In the genomic region with DNA sequence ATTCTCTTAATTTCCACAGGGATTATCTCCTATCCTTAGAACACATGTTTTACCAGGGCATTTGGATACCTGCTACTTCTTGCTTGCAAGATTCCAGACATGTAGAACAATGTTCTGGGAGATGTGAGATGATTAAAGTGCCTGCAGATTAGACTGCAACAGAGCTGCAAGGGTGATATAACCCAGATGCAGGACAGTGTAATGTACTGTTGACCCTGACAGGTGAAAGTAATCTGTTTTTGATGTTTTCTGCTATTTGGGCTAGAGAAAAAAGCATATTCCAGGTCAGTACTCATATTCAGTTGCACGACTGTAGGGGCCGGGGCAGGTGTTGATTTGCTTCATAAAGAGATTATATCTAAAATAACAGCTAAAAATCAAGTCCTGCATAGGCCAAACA, we compare ENCODE assay signal across 31 cellular contexts.
"Had no signal": no experiment of that assay in that cellular context is flagged by ENCODE, and none has a peak within 500 bp of the region (broad histone marks: within the 10 kb centered on the region; RNA-seq: fewer than 3 reads in every experiment).

No MANE protein-coding gene starts in this region.

- H3K4me3 Mint-ChIP-seq: activated B cell treated with CpG ODN at 0.5 μM for 24 hours; activated CD8-positive, alpha-beta T cell treated with anti-CD3 and anti-CD28 coated beads for 36 hours; activated naive CD4-positive, alpha-beta T cell treated with anti-CD3 and anti-CD28 coated beads, Interleukin-2, amount 10 ng/mL, durations not matched to agents 7 days and 5 days; activated naive CD8-positive, alpha-beta T cell treated with anti-CD3 and anti-CD28 coated beads, Interleukin-2, amount 10 ng/mL, durations not matched to agents 7 days and 5 days; central memory CD8-positive, alpha-beta T cell; dendritic cell treated with granulocyte-macrophage colony-stimulating factor and Interleukin-4, amounts not matched to agents 40 ng/mL and 50 ng/mL, for 4 days; endodermal cell; T-helper 1 cell treated with Interleukin-12 subunit alpha and Interleukin-12 subunit beta and Interleukin-4 antibody, amounts not matched to agents 30 μg/mL and 1 μg/mL, for 36 hours; T-helper 2 cell treated with Interferon-gamma antibody and Interleukin-4, amounts not matched to agents 5 μg/mL and 100 μg/mL, for 36 hours had no signal

- H3K27ac ChIP-seq: brain microvascular endothelial cell, coronary artery, dorsolateral prefrontal cortex, WERI-Rb-1 had no signal

- ATAC-seq: activated CD4-positive, CD25-positive, alpha-beta regulatory T cell treated with anti-CD3 and anti-CD28 coated beads, Interleukin-2, amount 50 U/mL, for 24 hours; activated CD8-positive, alpha-beta T cell treated with anti-CD3 and anti-CD28 coated beads for 36 hours; activated naive CD4-positive, alpha-beta T cell treated with anti-CD3 and anti-CD28 coated beads, Interleukin-2, amount 50 U/mL, for 72 hours; esophagus mucosa had no signal

- H3K27ac Mint-ChIP-seq: activated B cell treated with CpG ODN at 0.5 μM for 24 hours; activated CD8-positive, alpha-beta T cell treated with anti-CD3 and anti-CD28 coated beads for 36 hours; activated naive CD4-positive, alpha-beta T cell treated with anti-CD3 and anti-CD28 coated beads, Interleukin-2, amount 10 ng/mL, durations not matched to agents 7 days and 5 days; activated naive CD4-positive, alpha-beta T cell treated with anti-CD3 and anti-CD28 coated beads, Interleukin-2, amount 50 U/mL, for 72 hours; activated naive CD8-positive, alpha-beta T cell treated with anti-CD3 and anti-CD28 coated beads, Interleukin-2, amount 10 ng/mL, durations not matched to agents 7 days and 5 days; dendritic cell treated with granulocyte-macrophage colony-stimulating factor and Interleukin-4, amounts not matched to agents 40 ng/mL and 50 ng/mL, for 4 days; endodermal cell; T-helper 1 cell treated with Interleukin-12 subunit alpha and Interleukin-12 subunit beta and Interleukin-4 antibody, amounts not matched to agents 30 μg/mL and 1 μg/mL, for 36 hours; T-helper 2 cell treated with Interferon-gamma antibody and Interleukin-4, amounts not matched to agents 5 μg/mL and 100 μg/mL, for 36 hours had no signal

- DNase-seq: activated B cell treated with CpG ODN at 0.5 μM for 24 hours; activated CD4-positive, alpha-beta T cell treated with anti-CD3 and anti-CD28 coated beads, Interleukin-2, amount 50 U/mL, for 1 hour; activated CD4-positive, alpha-beta T cell treated with anti-CD3 and anti-CD28 coated beads, Interleukin-2, amount 50 U/mL, for 48 hours; activated CD8-positive, alpha-beta memory T cell treated with anti-CD3 and anti-CD28 coated beads for 24 hours; activated CD8-positive, alpha-beta T cell treated with anti-CD3 and anti-CD28 coated beads for 36 hours; activated gamma-delta T cell; activated naive CD4-positive, alpha-beta T cell; activated naive CD4-positive, alpha-beta T cell treated with anti-CD3 and anti-CD28 coated beads, Interleukin-2, amount 10 ng/mL, durations not matched to agents 7 days and 5 days; activated naive CD8-positive, alpha-beta T cell treated with anti-CD3 and anti-CD28 coated beads, Interleukin-2, amount 10 ng/mL, durations not matched to agents 7 days and 5 days; activated T-cell treated with anti-CD3 and anti-CD28 coated beads, Interleukin-2, amount 50 U/mL, for 48 hours; amniotic stem cell; anterior cingulate cortex; brain microvascular endothelial cell; dorsolateral prefrontal cortex; effector memory CD4-positive, alpha-beta T cell; endodermal cell; foreskin fibroblast; head of caudate nucleus; T1000; WERI-Rb-1 had no signal

- H3K4me3 ChIP-seq: coronary artery, dorsolateral prefrontal cortex had no signal

- H3K9me3 Mint-ChIP-seq: activated CD8-positive, alpha-beta T cell treated with anti-CD3 and anti-CD28 coated beads for 36 hours; activated naive CD4-positive, alpha-beta T cell treated with anti-CD3 and anti-CD28 coated beads, Interleukin-2, amount 10 ng/mL, durations not matched to agents 7 days and 5 days; activated naive CD4-positive, alpha-beta T cell treated with anti-CD3 and anti-CD28 coated beads, Interleukin-2, amount 50 U/mL, for 72 hours; central memory CD8-positive, alpha-beta T cell; dendritic cell treated with granulocyte-macrophage colony-stimulating factor and Interleukin-4, amounts not matched to agents 40 ng/mL and 50 ng/mL, for 4 days; endodermal cell; T-helper 1 cell treated with Interleukin-12 subunit alpha and Interleukin-12 subunit beta and Interleukin-4 antibody, amounts not matched to agents 30 μg/mL and 1 μg/mL, for 36 hours; T-helper 2 cell treated with Interferon-gamma antibody and Interleukin-4, amounts not matched to agents 5 μg/mL and 100 μg/mL, for 36 hours had no signal

- FAIRE-seq: astrocyte, bronchial epithelial cell, frontal cortex had no signal

- H3K36me3 ChIP-seq: brain microvascular endothelial cell, WERI-Rb-1 had no signal
